Comparison of ENCODE assay signal across 8 cellular contexts in the genomic region with DNA sequence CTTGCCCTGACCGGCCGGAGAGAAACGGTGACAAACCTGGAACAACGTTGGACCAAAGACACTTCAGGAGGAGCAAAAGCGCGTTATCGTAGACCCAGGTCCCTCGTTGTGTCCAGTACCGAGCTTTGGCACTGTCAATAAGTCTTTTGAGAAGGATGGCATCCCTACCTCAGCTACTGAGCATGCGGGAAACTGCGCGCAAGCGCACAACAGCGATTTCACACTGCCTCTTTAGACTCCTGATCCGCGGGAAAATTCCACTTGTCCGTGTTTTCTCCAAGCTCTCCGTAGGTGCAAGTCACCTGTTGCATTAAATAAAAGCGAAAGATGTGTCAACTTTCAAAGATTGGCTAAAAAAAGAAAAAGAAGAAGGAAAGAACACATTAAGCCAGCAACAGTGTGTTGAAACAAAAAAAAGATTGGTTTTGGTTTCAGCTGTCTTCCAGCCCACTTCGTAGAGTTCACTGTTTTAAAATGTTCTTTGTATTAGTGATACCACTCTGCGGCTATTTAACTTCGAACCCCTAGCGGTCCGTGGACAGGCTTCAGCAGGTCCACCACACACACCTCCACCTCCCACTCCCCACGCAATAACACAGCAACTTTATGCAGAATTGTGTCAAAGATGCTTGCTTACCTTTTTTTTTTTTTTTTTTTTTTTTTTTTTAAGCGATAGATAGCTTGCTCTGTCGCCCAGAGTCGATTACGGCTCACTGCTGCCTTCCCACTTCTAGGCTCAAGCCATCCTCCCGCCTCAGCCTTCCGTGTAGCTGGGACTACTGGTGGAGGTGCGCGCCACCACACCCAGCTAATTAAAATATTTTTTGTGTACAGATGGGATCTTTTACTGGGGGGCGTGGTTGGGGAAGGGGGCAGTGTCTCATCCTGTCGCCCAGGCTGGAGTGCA. TPM values are rescaled to one million over a fixed set of nuclear protein-coding genes. Genes with fewer than 3 reads are reported as not detected.
A peak's percentile ranks its signal among the peaks of the same experiment; 100 is the strongest.
DNase-seq lines count a peak whose midpoint lies in the region; ATAC-seq and TF ChIP-seq lines count a peak whose summit lies in the region.

BPNT1 (minus strand) TSS at position 139 of the 907 bp plus-strand sequence. CDS start 9,942 bp downstream, outside the sequence.

- intact Hi-C loops in testis (cut with DNase I; ENCODE audit: low total_unique reads): no loop called here

- TF ChIP-seq CTCF in GM10248 (IDR thresholded peaks at IDR 0.05; ENCODE audit: control extremely low read depth, extremely low read depth, low read depth, missing control alignments) (no peak), omental fat pad (IDR thresholded peaks at IDR 0.05) (no peak), testis (IDR thresholded peaks at IDR 0.05) (peak in 1 of 3 experiments; percentile 17)

- H3K4me1 Mint-ChIP-seq in activated naive CD4-positive, alpha-beta T cell treated with anti-CD3 and anti-CD28 coated beads, Interleukin-2, amount 50 U/mL, for 24 hours: peaks cover 28% of the 10 kb centered on the region

- TF ChIP-seq POLR2A in testis (IDR thresholded peaks at IDR 0.05): no peak

- no peaks in the 10 kb centered on the region for H3K9me3 ChIP-seq in testis

- H3K27ac Mint-ChIP-seq in activated naive CD4-positive, alpha-beta T cell treated with anti-CD3 and anti-CD28 coated beads, Interleukin-2, amount 50 U/mL, for 24 hours: peak within 1 kb of the TSS; percentile 98

- peaks cover 4% of the 10 kb centered on the region for H3K4me1 ChIP-seq in testis

- CTCF ChIA-PET in GM10248 (lab: Yijun Ruan, JAX): interaction anchor here (0.9 to 1.7 kb wide), 7 partner anchors 10 to 101 kb away, joined by 3 to 4 read pairs (median 3); no protein-coding TSS in a partner anchor

- H3K36me3 ChIP-seq in testis (ENCODE audit: low read depth, missing control alignments): no peaks in the 10 kb centered on the region

- peak within 1 kb of the TSS; percentile 58 to 67 for H3K4me3 ChIP-seq in testis

- POLR2A ChIA-PET in GM10248 (lab: Yijun Ruan, JAX): interaction anchor here (0.6 to 1.3 kb wide), 4 partner anchors 40 to 1652 kb away, joined by 3 read pairs; partner anchors contain the start of gene DUSP10

- ATAC-seq in HG02588 (IDR thresholded peaks at IDR 0.05; ENCODE audit: unreplicated experiment) (peak; percentile 63), SK-N-SH treated with all-trans-retinoic acid at 6 μM for 48 hours (peak; percentile 84), omental fat pad (ENCODE audit: low FRiP score) (peak; percentile 82)

- 3 to 6% methylated on average over 35 of the region's 35 CpGs for WGBS in testis, 2 donors

- H3K27me3 Mint-ChIP-seq in activated naive CD4-positive, alpha-beta T cell treated with anti-CD3 and anti-CD28 coated beads, Interleukin-2, amount 50 U/mL, for 24 hours: no peaks in the 10 kb centered on the region

- H3K27ac ChIP-seq in testis: peak within 1 kb of the TSS in 1 of 2 donors; percentile 63

- no peaks in the 10 kb centered on the region for H3K36me3 Mint-ChIP-seq in activated naive CD4-positive, alpha-beta T cell treated with anti-CD3 and anti-CD28 coated beads, Interleukin-2, amount 50 U/mL, for 24 hours

- DNase-seq in GM10248 (ENCODE audit: extremely low spot score): peak; percentile 82
- peak; percentile 98 for DNase-seq in NCI-H1092 (lab: John Stamatoyannopoulos, UW)
- peak; percentile 97 for DNase-seq in glomerular endothelial cell (ENCODE audit: extremely low read depth, low read depth, low spot score)
- DNase-seq in omental fat pad (ENCODE audit: low spot score): peak; percentile 98
- peak; percentile 97 for DNase-seq in testis

- no peaks in the 10 kb centered on the region for H3K9me3 Mint-ChIP-seq in activated naive CD4-positive, alpha-beta T cell treated with anti-CD3 and anti-CD28 coated beads, Interleukin-2, amount 50 U/mL, for 24 hours

- peak within 1 kb of the TSS; percentile 95 for H3K4me3 Mint-ChIP-seq in activated naive CD4-positive, alpha-beta T cell treated with anti-CD3 and anti-CD28 coated beads, Interleukin-2, amount 50 U/mL, for 24 hours

- no peaks in the 10 kb centered on the region for H3K27me3 ChIP-seq in testis

TF ChIP-seq in SK-N-SH treated with all-trans-retinoic acid at 6 μM for 48 hours, 23 proteins besides CTCF, POLR2A, EP300 and RAD21:
- TF ChIP-seq ZFP30 (CRISPR knock-in tag; IDR thresholded peaks at IDR 0.05) (no peak), CSDC2 (CRISPR knock-in tag; IDR thresholded peaks at IDR 0.05) (no peak), ESRRG (CRISPR knock-in tag; IDR thresholded peaks at IDR 0.05) (no peak)
- TF ChIP-seq, protein P1, sequence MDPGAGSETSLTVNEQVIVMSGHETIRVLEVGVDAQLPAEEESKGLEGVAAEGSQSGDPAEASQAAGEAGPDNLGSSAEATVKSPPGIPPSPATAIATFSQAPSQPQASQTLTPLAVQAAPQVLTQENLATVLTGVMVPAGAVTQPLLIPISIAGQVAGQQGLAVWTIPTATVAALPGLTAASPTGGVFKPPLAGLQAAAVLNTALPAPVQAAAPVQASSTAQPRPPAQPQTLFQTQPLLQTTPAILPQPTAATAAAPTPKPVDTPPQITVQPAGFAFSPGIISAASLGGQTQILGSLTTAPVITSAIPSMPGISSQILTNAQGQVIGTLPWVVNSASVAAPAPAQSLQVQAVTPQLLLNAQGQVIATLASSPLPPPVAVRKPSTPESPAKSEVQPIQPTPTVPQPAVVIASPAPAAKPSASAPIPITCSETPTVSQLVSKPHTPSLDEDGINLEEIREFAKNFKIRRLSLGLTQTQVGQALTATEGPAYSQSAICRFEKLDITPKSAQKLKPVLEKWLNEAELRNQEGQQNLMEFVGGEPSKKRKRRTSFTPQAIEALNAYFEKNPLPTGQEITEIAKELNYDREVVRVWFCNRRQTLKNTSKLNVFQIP (CRISPR knock-in tag; IDR thresholded peaks at IDR 0.05; ENCODE audit: borderline replicate concordance, low read depth): no peak

RNA-seq across cellular contexts. Expression of gene BPNT1, which starts in this region (rescaled TPM):
- 23.1 and 29.3 TPM in 2 replicates for total RNA-seq in glomerular endothelial cell
- total RNA-seq in omental fat pad: 10 to 100 TPM; 14.7 to 26.3 (median 20.5) TPM
- total RNA-seq in testis: 10 to 100 TPM; 22.0 to 23.1 TPM
- 28.7 TPM for polyA plus RNA-seq in testis (ENCODE audit: insufficient read depth, low read depth, low replicate concordance)
